ENCODE assay signal across 25 cellular contexts in genomic region chr1:40842691-40843090, GRCh38. TPM values are rescaled to one million over a fixed set of nuclear protein-coding genes. Genes with fewer than 3 reads are reported as not detected.
"Had no signal": no experiment of that assay in that cellular context is flagged by ENCODE, and none has a peak within 500 bp of the region (broad histone marks: within the 10 kb centered on the region; RNA-seq: fewer than 3 reads in every experiment).

No MANE protein-coding gene starts in this region.

- H3K4me1 ChIP-seq: SJSA1 had no signal

- DNase-seq: Kasumi-1, KBM-7, MM.1S, NCI-H1092 treated with DMSO at 0.1 percent for 48 hours, NCI-H1436, NCI-H187, NCI-H2029, NCI-H2081 treated with DMSO at 0.1 percent for 48 hours, NCI-H2171, NCI-H226, NCI-H446, NCI-H510A, NCI-H524 treated with DMSO at 0.1 percent for 48 hours, NCI-H69, NCI-H774, Right ventricle myocardium superior, RPMI8226, SIG-M5 had no signal

- H3K9me3 ChIP-seq: SJSA1 had no signal

- H3K27ac ChIP-seq: HL-60, SJSA1, SK-N-MC had no signal

- H3K36me3 ChIP-seq: SJSA1 had no signal

- FAIRE-seq: HTR-8/SVneo, RCC 7860 had no signal

- H3K27me3 ChIP-seq: SJSA1 had no signal

- H3K27ac Mint-ChIP-seq: IgD-negative memory B cell had no signal

- H3K36me3 Mint-ChIP-seq: IgD-negative memory B cell had no signal

- H3K4me3 Mint-ChIP-seq: IgD-negative memory B cell had no signal

- H3K4me3 ChIP-seq: SJSA1, SK-N-MC had no signal

RNA-seq across cellular contexts. Expression of gene KCNQ4, which starts 59.1 kb away (rescaled TPM):
- total RNA-seq: M059J had no signal
- polyA plus RNA-seq: IgD-negative memory B cell had no signal
